Comparison of ENCODE assay signal across 18 cellular contexts in genomic region chr7:24975172-24975571, GRCh38.
"Had no signal": no experiment of that assay in that cellular context is flagged by ENCODE, and none has a peak within 500 bp of the region (broad histone marks: within the 10 kb centered on the region; RNA-seq: fewer than 3 reads in every experiment).

No MANE protein-coding gene starts in this region.

- H3K9me3 Mint-ChIP-seq: activated naive CD4-positive, alpha-beta T cell treated with anti-CD3 and anti-CD28 coated beads, Interleukin-2, amount 50 U/mL, for 72 hours; naive thymus-derived CD8-positive, alpha-beta T cell; stimulated activated effector memory CD8-positive, alpha-beta T cell treated with anti-CD3 and anti-CD28 coated beads, Interleukin-12 subunit alpha, Interleukin-12 subunit beta, amount 100 ng/mL, for 72 hours had no signal

- H3K4me3 ChIP-seq: adrenal gland, esophagus squamous epithelium, sigmoid colon, thoracic aorta, upper lobe of left lung had no signal

- H3K36me3 ChIP-seq: adrenal gland, esophagus squamous epithelium, neutrophil, sigmoid colon, thoracic aorta, upper lobe of left lung had no signal

- ATAC-seq: activated naive CD4-positive, alpha-beta T cell treated with anti-CD3 and anti-CD28 coated beads, Interleukin-2, amount 50 U/mL, for 72 hours; left cardiac atrium; naive thymus-derived CD8-positive, alpha-beta T cell; stimulated activated effector memory CD8-positive, alpha-beta T cell treated with anti-CD3 and anti-CD28 coated beads, Interleukin-12 subunit alpha, Interleukin-12 subunit beta, amount 100 ng/mL, for 72 hours had no signal

- H3K27ac ChIP-seq: adrenal gland, esophagus squamous epithelium, neutrophil, sigmoid colon, thoracic aorta, upper lobe of left lung, VCaP had no signal

- H3K27me3 ChIP-seq: adrenal gland, esophagus squamous epithelium, upper lobe of left lung had no signal

- FAIRE-seq: endothelial cell of umbilical vein had no signal

- H3K9ac ChIP-seq: parathyroid adenoma had no signal

- H3K27ac Mint-ChIP-seq: activated naive CD4-positive, alpha-beta T cell treated with anti-CD3 and anti-CD28 coated beads, Interleukin-2, amount 50 U/mL, for 72 hours; naive thymus-derived CD8-positive, alpha-beta T cell had no signal

- H3K27me3 Mint-ChIP-seq: naive thymus-derived CD8-positive, alpha-beta T cell had no signal

- DNase-seq: activated CD4-positive, alpha-beta T cell treated with anti-CD3 and anti-CD28 coated beads, Interleukin-2, amount 50 U/mL, for 1 hour; activated CD4-positive, CD25-positive, alpha-beta regulatory T cell treated with anti-CD3 and anti-CD28 coated beads, Interleukin-2, amount 50 U/mL, for 72 hours; activated gamma-delta T cell treated with Interleukin-2 at 50 U/mL for 16 hours; adrenal gland; effector memory CD4-positive, alpha-beta T cell; esophagus squamous epithelium; left cardiac atrium; naive thymus-derived CD8-positive, alpha-beta T cell; sigmoid colon; stimulated activated CD4-positive, alpha-beta T cell treated with anti-CD3 and anti-CD28 coated beads, Interleukin-4, amount 100 ng/mL, for 24 hours; upper lobe of left lung had no signal

- H2AFZ ChIP-seq: parathyroid adenoma had no signal

- H3K9me3 ChIP-seq: adrenal gland, esophagus squamous epithelium, neutrophil, sigmoid colon, thoracic aorta, upper lobe of left lung had no signal
